In genomic region chr14:71139058-71139946, GRCh38 we compare ENCODE assay signal across 1 cellular context.
TF ChIP-seq lines count a peak whose summit lies in the region.

No MANE protein-coding gene starts in this region.

TF ChIP-seq in GM23338, 12 proteins besides CTCF, POLR2A, EP300 and RAD21 (continued from another document):
- no peak for TF ChIP-seq REST (IDR thresholded peaks at IDR 0.05; ENCODE audit: unreplicated experiment)
